In the genomic region with DNA sequence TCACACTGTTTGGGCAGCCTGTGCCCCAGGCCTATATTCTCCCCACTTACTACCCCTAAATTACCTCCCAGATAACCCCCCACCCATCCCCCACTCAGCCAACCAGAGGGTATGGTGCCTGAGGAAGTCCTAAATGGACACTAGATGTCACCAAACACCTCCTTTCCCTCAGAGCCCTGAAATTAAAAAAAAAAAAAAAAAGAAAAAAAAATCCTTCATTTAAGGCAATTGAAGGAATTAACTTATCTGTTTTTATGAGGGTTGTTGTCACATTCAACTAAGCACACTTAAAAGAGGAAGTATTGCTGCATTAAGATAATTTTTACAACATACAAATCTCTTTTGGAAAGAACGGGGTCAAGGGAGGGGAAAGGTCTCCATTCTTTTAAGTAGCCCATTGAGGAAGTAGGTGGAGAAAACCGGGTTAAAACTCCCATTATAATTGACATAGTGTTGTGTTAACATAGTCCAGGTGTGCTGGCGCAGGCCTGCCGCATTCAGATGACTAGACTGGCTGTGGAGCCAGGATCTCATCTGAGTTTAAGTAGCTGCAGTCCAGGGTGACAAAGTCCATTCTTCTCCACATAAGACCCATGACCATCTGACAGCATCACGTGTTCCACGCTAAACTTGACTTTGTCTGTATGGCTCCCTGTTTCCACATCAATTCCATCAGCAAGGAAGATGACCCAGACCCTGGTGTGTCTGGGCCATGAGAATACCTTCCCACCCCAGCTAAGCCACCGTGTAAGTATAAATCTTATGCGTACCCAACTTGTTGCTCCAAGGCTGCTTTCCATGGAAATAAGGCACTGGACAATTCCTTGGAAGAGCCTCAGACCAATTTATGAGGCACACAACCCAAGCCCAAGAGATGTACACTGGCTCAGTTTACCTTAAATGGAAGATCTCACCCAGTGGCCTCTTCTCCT, we compare ENCODE assay signal across 8 cellular contexts. TPM values are rescaled to one million over a fixed set of nuclear protein-coding genes. Genes with fewer than 3 reads are reported as not detected.
A peak's percentile ranks its signal among the peaks of the same experiment; 100 is the strongest.
DNase-seq lines count a peak whose midpoint lies in the region; ATAC-seq and TF ChIP-seq lines count a peak whose summit lies in the region.

No MANE protein-coding gene starts in this region.

- POLR2A ChIA-PET in GM10248 (lab: Yijun Ruan, JAX): no interaction called here

- peak overlapping the region; percentile 16 for H2AK5ac ChIP-seq in mesenchymal stem cell (ENCODE audit: low read length, severe bottlenecking)

- no peak overlapping the region for H2BK120ac ChIP-seq in mesenchymal stem cell (ENCODE audit: low read depth, low read length)

- no peak overlapping the region for H2BK15ac ChIP-seq in mesenchymal stem cell (ENCODE audit: low read depth, poor library complexity, severe bottlenecking)

- H3K23ac ChIP-seq in mesenchymal stem cell (ENCODE audit: low read length in 2 of 2): no peak overlapping the region

- no peak overlapping the region for H3K14ac ChIP-seq in mesenchymal stem cell (ENCODE audit: low read length in 2 of 2)

- peak; percentile 79 for TF ChIP-seq CTCF in 22Rv1 (IDR thresholded peaks at IDR 0.05)
- TF ChIP-seq CTCF in GM10248 (IDR thresholded peaks at IDR 0.05; ENCODE audit: control extremely low read depth, extremely low read depth, low read depth, missing control alignments): peak; percentile 25

- H3K4me2 ChIP-seq in mesenchymal stem cell (ENCODE audit: low read length, poor library complexity, severe bottlenecking): no peak overlapping the region

- no peaks in the 10 kb centered on the region for H3K4me1 ChIP-seq in mesenchymal stem cell (ENCODE audit: control insufficient read depth, insufficient read depth, low read depth, low read length)

- peaks cover 46 to 72% of the 10 kb centered on the region in 2 experiments for H3K27me3 ChIP-seq in mesenchymal stem cell (ENCODE audit: control insufficient read depth in 1 of 2, insufficient read depth in 1 of 2, low read length in 2 of 2)

- no peaks in the 10 kb centered on the region for H3K36me3 ChIP-seq in mesenchymal stem cell (ENCODE audit: control insufficient read depth in 1 of 2, insufficient read depth in 2 of 2, low read depth in 1 of 2, low read length in 2 of 2)

- DNase-seq in GM10248 (ENCODE audit: extremely low spot score) (peak; percentile 32), NCI-H2171 treated with DMSO at 0.1 percent for 48 hours (lab: John Stamatoyannopoulos, UW) (peak; percentile 51), astrocyte of the hippocampus (ENCODE audit: low read depth, low spot score) (peak; percentile 67), mesenchymal stem cell (peak; percentile 70), NCI-H446 treated with DMSO at 0.1 percent for 48 hours (lab: John Stamatoyannopoulos, UW) (no peak)
- DNase-seq in stimulated activated CD4-positive, alpha-beta T cell treated with anti-CD3 and anti-CD28 coated beads, Interleukin-4, amount 100 ng/mL, for 24 hours: no peak

- H4K8ac ChIP-seq in mesenchymal stem cell (ENCODE audit: low read length): peak overlapping the region; percentile 6

- CTCF ChIA-PET in GM10248 (lab: Yijun Ruan, JAX): interaction anchor here (0.9 to 2.1 kb wide), 6 partner anchors 8 to 459 kb away, joined by 3 to 6 read pairs (median 4); a partner anchor contains a TSS

- H2BK12ac ChIP-seq in mesenchymal stem cell (ENCODE audit: low read length in 2 of 2): no peak overlapping the region

- no peak overlapping the region for H3K18ac ChIP-seq in mesenchymal stem cell (ENCODE audit: low read depth in 1 of 2, low read length in 2 of 2)

- H2AFZ ChIP-seq in mesenchymal stem cell (ENCODE audit: low read depth, low read length): no peak overlapping the region

- peak overlapping the region; percentile 65 for H3K27ac ChIP-seq in 22Rv1
- H3K27ac ChIP-seq in mesenchymal stem cell (ENCODE audit: low read length, poor library complexity, severe bottlenecking): no peak overlapping the region

- no peak overlapping the region for H4K91ac ChIP-seq in mesenchymal stem cell (ENCODE audit: low read length)

- H3K79me1 ChIP-seq in mesenchymal stem cell (replicated peaks; ENCODE audit: low read length, poor library complexity, severe bottlenecking): no peaks in the 10 kb centered on the region

- H3K9me3 ChIP-seq in mesenchymal stem cell (ENCODE audit: control insufficient read depth, low read length): no peaks in the 10 kb centered on the region

- 57% methylated on average over 8 of the region's 8 CpGs for WGBS in mesenchymal stem cell

- no peak overlapping the region for H2BK5ac ChIP-seq in mesenchymal stem cell (ENCODE audit: low read depth, low read length, poor library complexity, severe bottlenecking)

- H3K4ac ChIP-seq in mesenchymal stem cell (ENCODE audit: low read depth in 1 of 2, low read length in 2 of 2): no peak overlapping the region

- H3K9ac ChIP-seq in mesenchymal stem cell (ENCODE audit: low read length): no peak overlapping the region

- ATAC-seq in GM21390 (IDR thresholded peaks at IDR 0.05; ENCODE audit: unreplicated experiment): no peak

- no peak overlapping the region for H3K4me3 ChIP-seq in mesenchymal stem cell (ENCODE audit: insufficient read depth in 1 of 2, low read depth in 1 of 2, low read length in 2 of 2)

RNA-seq across cellular contexts. Expression of a gene that starts 46.4 kb away (rescaled TPM):
- 10.8 TPM for polyA plus RNA-seq in mesenchymal stem cell (2013, experiment 1 of 2)
- polyA plus RNA-seq in mesenchymal stem cell (2013, experiment 2 of 2): 11.7 TPM

RNA-seq across cellular contexts. Expression of a gene that starts 52.7 kb away (rescaled TPM):
- 52.3 TPM for polyA plus RNA-seq in mesenchymal stem cell (2013, experiment 1 of 2)
- 51.7 TPM for polyA plus RNA-seq in mesenchymal stem cell (2013, experiment 2 of 2)

Comparison
In these comparisons a context has a peak if more than half of its experiments do, and no peak if none do; other contexts are left out.
1. DNase-seq: peak in GM10248 (single experiment), NCI-H2171 treated with DMSO at 0.1 percent for 48 hours (single experiment), astrocyte of the hippocampus (single experiment) and mesenchymal stem cell (single experiment); none in NCI-H446 treated with DMSO at 0.1 percent for 48 hours (single experiment) and stimulated activated CD4-positive, alpha-beta T cell treated with anti-CD3 and anti-CD28 coated beads, Interleukin-4, amount 100 ng/mL, for 24 hours (single experiment).